Comparison of ENCODE assay signal across 9 cellular contexts in the genomic region with DNA sequence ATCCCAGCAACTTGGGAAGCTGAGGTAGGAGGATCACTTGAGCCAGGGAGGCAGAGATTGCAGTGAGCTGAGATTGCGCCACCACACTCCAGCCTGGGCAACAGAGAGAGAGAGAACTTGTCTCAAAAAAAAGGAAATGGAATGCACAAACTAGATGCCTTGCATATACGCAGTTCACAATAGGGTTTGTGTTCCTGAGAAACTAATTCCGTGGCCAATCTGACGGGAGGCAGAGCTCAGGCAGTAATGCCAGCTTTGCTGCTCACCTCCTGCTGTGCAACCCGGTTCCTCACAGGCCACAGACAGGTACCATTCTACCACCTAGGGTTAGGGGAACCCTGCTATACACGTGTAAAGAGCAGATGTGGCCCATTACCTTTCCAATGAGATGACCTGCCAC. TPM values are rescaled to one million over a fixed set of nuclear protein-coding genes. Genes with fewer than 3 reads are reported as not detected.
DNase-seq lines count a peak whose midpoint lies in the region; ATAC-seq and TF ChIP-seq lines count a peak whose summit lies in the region.
"Had no signal": no experiment of that assay in that cellular context is flagged by ENCODE, and none has a peak within 500 bp of the region (broad histone marks: within the 10 kb centered on the region; RNA-seq: fewer than 3 reads in every experiment).

No MANE protein-coding gene starts in this region.

- no peaks in the 10 kb centered on the region for H3K9me3 Mint-ChIP-seq in T-helper 2 cell treated with Interferon-gamma antibody and Interleukin-4, amounts not matched to agents 5 μg/mL and 100 μg/mL, for 36 hours

- 48 to 77% (median 62%) methylated on average over 6 of the region's 6 CpGs for WGBS in spleen, 5 donors

- no peak for DNase-seq in T-helper 2 cell treated with Interferon-gamma antibody and Interleukin-4, amounts not matched to agents 5 μg/mL and 100 μg/mL, for 36 hours (ENCODE audit: low spot score)
- DNase-seq in T-helper 2 cell: no peak
- peak; percentile 19 for DNase-seq in SK-MEL-5 (ENCODE audit: low read depth, low spot score)
- no peak for DNase-seq in fibroblast of mammary gland (ENCODE audit: low read depth)
- no peak for DNase-seq in spleen
- DNase-seq: activated CD4-positive, alpha-beta T cell treated with anti-CD3 and anti-CD28 coated beads, Interleukin-2, amount 50 U/mL, for 1 hour had no signal

- no peak for ATAC-seq in GM19351 (IDR thresholded peaks at IDR 0.05; ENCODE audit: unreplicated experiment)
- ATAC-seq in HG02623 (IDR thresholded peaks at IDR 0.05; ENCODE audit: unreplicated experiment): no peak
- ATAC-seq in GM18502 (IDR thresholded peaks at IDR 0.05; ENCODE audit: poor library complexity, unreplicated experiment): no peak

- peaks cover 16 to 72% (median 43%) of the 10 kb centered on the region in 6 donors for H3K4me1 ChIP-seq in spleen

- H3K4me3 Mint-ChIP-seq in T-helper 2 cell treated with Interferon-gamma antibody and Interleukin-4, amounts not matched to agents 5 μg/mL and 100 μg/mL, for 36 hours: peak overlapping the region; percentile 98

- H3K4me1 Mint-ChIP-seq in T-helper 2 cell treated with Interferon-gamma antibody and Interleukin-4, amounts not matched to agents 5 μg/mL and 100 μg/mL, for 36 hours (ENCODE audit: low read depth): peaks cover 30% of the 10 kb centered on the region

- H3K36me3 Mint-ChIP-seq in T-helper 2 cell treated with Interferon-gamma antibody and Interleukin-4, amounts not matched to agents 5 μg/mL and 100 μg/mL, for 36 hours (ENCODE audit: low read depth): peaks cover 10% of the 10 kb centered on the region

- peaks cover 0 to 28% (median 13%) of the 10 kb centered on the region in 6 donors for H3K36me3 ChIP-seq in spleen

- in situ Hi-C loops in SK-MEL-5 (cut with HindIII; ENCODE audit: low pct_unique_long_range_greater_than_20kb, low sequenced_read_pairs): no loop called here

- H3K27me3 Mint-ChIP-seq in T-helper 2 cell treated with Interferon-gamma antibody and Interleukin-4, amounts not matched to agents 5 μg/mL and 100 μg/mL, for 36 hours (ENCODE audit: low read depth): no peaks in the 10 kb centered on the region

- H3K27ac ChIP-seq in spleen: peak overlapping the region in 3 of 8 donors; percentile 1 to 43 (median 19)

- H3K27ac Mint-ChIP-seq in T-helper 2 cell treated with Interferon-gamma antibody and Interleukin-4, amounts not matched to agents 5 μg/mL and 100 μg/mL, for 36 hours: no peak overlapping the region

- H3K27me3 ChIP-seq in spleen (replicated peaks in 1 of 7): no peaks in the 10 kb centered on the region

- intact Hi-C loops in spleen (cut with DNase I; ENCODE audit: low total_unique reads): no loop called here

- H3K9me3 ChIP-seq in spleen: no peaks in the 10 kb centered on the region

- no peak for TF ChIP-seq CTCF in fibroblast of mammary gland (conservative IDR thresholded peaks at IDR 0.05; ENCODE audit: control insufficient read depth, insufficient read depth, low read depth, low read length)
- TF ChIP-seq CTCF in spleen (IDR thresholded peaks at IDR 0.05 in 8 of 11, conservative IDR thresholded peaks at IDR 0.05 in 3 of 11): no peak

- H3K4me3 ChIP-seq in fibroblast of mammary gland (ENCODE audit: control insufficient read depth, low read depth, low read length) (peak overlapping the region; percentile 81), spleen (peak overlapping the region in 5 of 8 donors; percentile 79 to 98 (median 94))

- no peak for TF ChIP-seq POLR2A in spleen (IDR thresholded peaks at IDR 0.05)

RNA-seq across cellular contexts. Expression of a gene that starts 1.4 kb away (rescaled TPM):
- total RNA-seq in SK-MEL-5 (2014; rRNA removed; shearing (Covaris generic)): 31.4 and 38.1 TPM in 2 replicates
- 26.2 and 29.8 TPM in 2 replicates for polyA plus RNA-seq in SK-MEL-5 (2015; cell fraction: cytosol; rRNA removed)
- polyA plus RNA-seq in SK-MEL-5 (2015; cell fraction: nucleus; rRNA removed): 263 TPM in 2 replicates
- total RNA-seq in spleen: 10 to 100 TPM; 21.3 to 34.6 (median 33.2) TPM
- 10 to 100 TPM; 35.6 to 93.0 (median 60.9) TPM for polyA plus RNA-seq in spleen

RNA-seq across cellular contexts. Expression of a gene that starts 43.6 kb away (rescaled TPM):
- 34.4 and 35.5 TPM in 2 replicates for total RNA-seq in SK-MEL-5 (2014; rRNA removed; shearing (Covaris generic))
- 30.7 and 35.6 TPM in 2 replicates for polyA plus RNA-seq in SK-MEL-5 (2015; cell fraction: cytosol; rRNA removed)
- polyA plus RNA-seq in SK-MEL-5 (2015; cell fraction: nucleus; rRNA removed): 9.3 and 16.2 TPM in 2 replicates
- 1 to 10 TPM; 2.4 to 8.7 (median 3.9) TPM for total RNA-seq in spleen
- polyA plus RNA-seq in spleen: 1 to 10 TPM; 4.3 to 6.3 (median 5.9) TPM
